ENCODE assay signal across 8 cellular contexts in genomic region chr6:3227363-3228045, GRCh38. TPM values are rescaled to one million over a fixed set of nuclear protein-coding genes. Genes with fewer than 3 reads are reported as not detected.
A peak's percentile ranks its signal among the peaks of the same experiment; 100 is the strongest.
DNase-seq lines count a peak whose midpoint lies in the region; ATAC-seq, FAIRE-seq and TF ChIP-seq lines count a peak whose summit lies in the region.

TSS of gene TUBB2B (minus strand) at chr6:3227653. CDS start at chr6:3227543, 110 bp downstream.

- 33% methylated on average over 2 of the region's 66 CpGs for WGBS in A549 (ENCODE audit: missing lambda C conversion rate)

- H3K27ac Mint-ChIP-seq in MCF 10A (ENCODE audit: low read depth, unreplicated experiment) = no peak within 1 kb of the TSS

- H3K9me3 ChIP-seq in A549 = no peaks in the 10 kb centered on the region
- no peaks in the 10 kb centered on the region for H3K9me3 ChIP-seq in stomach smooth muscle (ENCODE audit: control insufficient read depth in 2 of 2, low read length in 2 of 2)

- ATAC-seq in A549 = peak; percentile 33 to 60; a peak in 3 of 6 replicates
- ATAC-seq in GM18502 (IDR thresholded peaks at IDR 0.05; ENCODE audit: poor library complexity, unreplicated experiment) = peak; percentile 39

- H3K9me3 Mint-ChIP-seq in MCF 10A (ENCODE audit: unreplicated experiment) = no peaks in the 10 kb centered on the region

- FAIRE-seq in A549 (lab: Jason Lieb, UNC) = no peak

- BruUV-seq in MCF 10A (replicated peaks; lab: Mats Ljungman, UMichigan) = no TSS peak

- H3K9ac ChIP-seq in stomach smooth muscle (ENCODE audit: low read length in 2 of 2) = no peak within 1 kb of the TSS

- H3K4me2 ChIP-seq in A549 = peak within 1 kb of the TSS; percentile 96

- no peak for DNase-seq in A549 (ENCODE audit: low read depth in 1 of 2, low spot score in 1 of 2)
- peak; percentile 83 for DNase-seq in NCI-H446 treated with DMSO at 0.1 percent for 48 hours (lab: John Stamatoyannopoulos, UW)
- DNase-seq in MCF 10A (ENCODE audit: unreplicated experiment) = no peak
- no peak for DNase-seq in kidney epithelial cell (ENCODE audit: low read depth)
- DNase-seq in ureter (ENCODE audit: low spot score) = no peak
- DNase-seq in stimulated activated CD4-positive, alpha-beta T cell treated with anti-CD3 and anti-CD28 coated beads, Interleukin-4, amount 100 ng/mL, for 4 hours = no peak

- no peaks in the 10 kb centered on the region for H3K36me3 Mint-ChIP-seq in MCF 10A (ENCODE audit: insufficient read depth, unreplicated experiment)

- H3K36me3 ChIP-seq in kidney epithelial cell (ENCODE audit: control insufficient read depth, insufficient read depth, low read length) (no peaks in the 10 kb centered on the region), stomach smooth muscle (ENCODE audit: control insufficient read depth in 2 of 2, insufficient read depth in 2 of 2, low read length in 2 of 2) (no peaks in the 10 kb centered on the region)

- TF ChIP-seq EP300 in A549 (IDR thresholded peaks at IDR 0.05) = no peak

- H3K27me3 ChIP-seq in kidney epithelial cell (ENCODE audit: control insufficient read depth, insufficient read depth, low read length) = peaks cover 22% of the 10 kb centered on the region
- H3K27me3 ChIP-seq in stomach smooth muscle (ENCODE audit: control insufficient read depth in 1 of 2, insufficient read depth in 2 of 2, low read length in 2 of 2) = peaks cover 40 to 46% of the 10 kb centered on the region in 2 donors

- H3K27ac ChIP-seq in A549 (peak within 1 kb of the TSS; percentile 72 to 89), stomach smooth muscle (ENCODE audit: low read length) (no peak within 1 kb of the TSS)

- H3K4me1 Mint-ChIP-seq in MCF 10A (ENCODE audit: insufficient read depth, unreplicated experiment) = peaks cover 21% of the 10 kb centered on the region

- TF ChIP-seq CTCF in A549 (IDR thresholded peaks at IDR 0.05) (no peak), MCF 10A (IDR thresholded peaks at IDR 0.05; ENCODE audit: unreplicated experiment) (no peak), kidney epithelial cell (IDR thresholded peaks at IDR 0.05; ENCODE audit: insufficient read depth, low read length, poor library complexity, severe bottlenecking) (no peak)

- POLR2A ChIA-PET in A549 (lab: Yijun Ruan, JAX) (no interaction called here), MCF 10A (lab: Yijun Ruan, JAX) (no interaction called here)

- 0 out of 2 replicates have a peak, but pooled peaks have one; percentile 23 for TF ChIP-seq POLR2A in A549 (IDR thresholded peaks at IDR 0.05; ENCODE audit: low read length)

- intact Hi-C loops in MCF 10A (cut with micrococcal nuclease) = no loop called here

- H3K4me3 Mint-ChIP-seq in MCF 10A (ENCODE audit: unreplicated experiment) = peak within 1 kb of the TSS; percentile 65

- CTCF ChIA-PET in A549 (lab: Yijun Ruan, JAX) = interaction anchor here (0.7 to 1.1 kb wide), 3 partner anchors 10 to 19 kb away, joined by 3 to 5 read pairs (median 3); no protein-coding TSS in a partner anchor
- CTCF ChIA-PET in MCF 10A (lab: Yijun Ruan, JAX) = no interaction called here

- H3K27me3 Mint-ChIP-seq in MCF 10A (ENCODE audit: insufficient read depth, unreplicated experiment) = peaks cover 68% of the 10 kb centered on the region

- H3K4me3 ChIP-seq in A549 (peak within 1 kb of the TSS; percentile 63), kidney epithelial cell (ENCODE audit: low read depth, low read length) (peak within 1 kb of the TSS; percentile 73), stomach smooth muscle (ENCODE audit: low read length in 2 of 2) (peak within 1 kb of the TSS; percentile 58 to 72)

- TF ChIP-seq RAD21 in A549 (conservative IDR thresholded peaks at IDR 0.05 in 1 of 2, IDR thresholded peaks at IDR 0.05 in 1 of 2) = no peak

- peaks cover 11% of the 10 kb centered on the region; the same call in 2 of the 3 replicates for H3K4me1 ChIP-seq in A549
- peaks cover 48% of the 10 kb centered on the region for H3K4me1 ChIP-seq in stomach smooth muscle (ENCODE audit: control insufficient read depth, insufficient read depth, low read length)

TF ChIP-seq in A549, 52 proteins besides CTCF, POLR2A, EP300 and RAD21:
- TF ChIP-seq RFX5 (IDR thresholded peaks at IDR 0.05) = no peak
- no peak for TF ChIP-seq KDM5A (IDR thresholded peaks at IDR 0.05)
- TF ChIP-seq HOXB5 (CRISPR knock-in tag; IDR thresholded peaks at IDR 0.05) = no peak
- no peak for TF ChIP-seq ZFP36 (IDR thresholded peaks at IDR 0.05; ENCODE audit: borderline replicate concordance, partially characterized antibody)
- no peak for TF ChIP-seq MAFK (IDR thresholded peaks at IDR 0.05; ENCODE audit: partially characterized antibody)
- TF ChIP-seq NR3C1 (IDR thresholded peaks at IDR 0.05) = no peak
- TF ChIP-seq CBX8 (IDR thresholded peaks at IDR 0.05) = no peak
- TF ChIP-seq ZNF302 (CRISPR knock-in tag; IDR thresholded peaks at IDR 0.05) = no peak
- TF ChIP-seq RNF2 (IDR thresholded peaks at IDR 0.05; ENCODE audit: borderline replicate concordance, low read depth) = no peak
- no peak for TF ChIP-seq JUNB (IDR thresholded peaks at IDR 0.05)
- TF ChIP-seq BHLHE40 (IDR thresholded peaks at IDR 0.05; ENCODE audit: low read depth, low read length) = no peak
- no peak for TF ChIP-seq CEBPB (IDR thresholded peaks at IDR 0.05)
- TF ChIP-seq ELK1 (IDR thresholded peaks at IDR 0.05; ENCODE audit: low read depth, low read length) = no peak
- TF ChIP-seq PHF8 (IDR thresholded peaks at IDR 0.05; ENCODE audit: borderline replicate concordance, low read depth) = no peak; the same call in 1 of the 2 replicates

RNA-seq across cellular contexts. Expression of gene TUBB2B, which starts in this region (rescaled TPM):
- polyA plus RNA-seq in A549 (2011; rRNA removed) (9.0 and 10.8 TPM in 2 replicates), A549 (2017; fragmentation: RNase III; extraction: RNeasy Plus Mini Kit Qiagen cat#74134 plus additional on column Dnase treatment) (15.7 to 19.0 TPM (median 18.0 TPM) in 3 replicates)
- polyA plus RNA-seq in A549 (2012; cell fraction: cytosol; rRNA removed) = 28.9 and 33.7 TPM in 2 replicates
- polyA plus RNA-seq in A549 (2012; cell fraction: nucleus; rRNA removed) = 29.8 and 39.4 TPM in 2 replicates
- 11.9 and 13.0 TPM in 2 replicates for polyA minus RNA-seq in A549 (2011; rRNA and poly(A)+ RNA removed)
- total RNA-seq in MCF 10A (2022) (0.47 and 0.54 TPM in 2 replicates), kidney epithelial cell (287 and 316 TPM in 2 replicates), ureter (2.8 TPM)

Comparison
In these comparisons a context has a peak if more than half of its experiments do, and no peak if none do; other contexts are left out.
1. RNA of gene TUBB2B (total RNA-seq): 287 to 316 TPM in kidney epithelial cell; 2.8 TPM in ureter (single experiment) and 0.47 to 0.54 TPM in MCF 10A; every median in the first group is over 10 times any median in the second.
2. Peak in every context shown above with its lines, with median percentiles within 50 percentile points of each other: H3K4me3 ChIP-seq.